7 cellular contexts compared by ENCODE assay signal in the genomic region with DNA sequence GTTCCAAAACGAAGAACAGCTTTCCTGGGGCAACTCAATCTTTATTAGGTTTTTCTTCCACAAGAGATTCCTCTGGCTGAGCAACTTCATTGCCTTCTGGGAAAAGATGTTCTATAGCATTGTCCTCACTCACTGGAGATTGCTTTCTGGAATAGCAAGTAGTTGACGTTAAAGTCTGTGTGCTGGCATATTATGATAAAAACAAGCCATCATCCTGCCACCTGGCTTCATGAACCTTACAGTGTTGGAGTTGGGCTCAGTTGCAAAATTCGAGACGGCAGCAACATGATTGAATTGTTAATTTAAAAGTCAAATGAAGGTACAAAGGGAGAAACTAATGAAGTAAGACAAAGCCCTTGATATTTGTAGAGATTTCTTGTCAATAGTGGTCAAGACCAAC.
"Had no signal": no experiment of that assay in that cellular context is flagged by ENCODE, and none has a peak within 500 bp of the region (broad histone marks: within the 10 kb centered on the region; RNA-seq: fewer than 3 reads in every experiment).

No MANE protein-coding gene starts in this region.

- FAIRE-seq: GM12878, GM12891, GM12892, GM18507, GM19239 had no signal

- ATAC-seq: GM12878 had no signal

- H3K4me3 ChIP-seq: GM12878 had no signal

- DNase-seq: GDM1, GF-D8 had no signal
